Comparison of ENCODE assay signal across 8 cellular contexts in the genomic region with DNA sequence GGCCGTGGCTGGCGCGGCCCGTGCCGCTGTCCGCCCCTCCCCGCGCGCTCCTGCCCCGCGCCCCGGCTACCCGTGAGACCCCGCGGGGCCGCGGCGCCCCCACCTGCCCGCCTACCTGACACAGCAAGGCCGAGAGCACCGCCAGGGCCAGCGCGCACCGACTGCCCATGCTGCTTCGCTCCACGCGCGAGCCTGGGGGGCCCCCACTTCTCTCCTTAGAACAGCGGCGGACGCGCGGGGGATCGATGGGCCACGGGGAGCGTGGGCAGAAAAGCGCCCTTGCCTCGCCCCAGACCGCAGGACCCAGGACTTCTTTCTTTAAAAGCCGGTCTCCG. TPM values are rescaled to one million over a fixed set of nuclear protein-coding genes. Genes with fewer than 3 reads are reported as not detected.
DNase-seq lines count a peak whose midpoint lies in the region; ATAC-seq and TF ChIP-seq lines count a peak whose summit lies in the region.

No MANE protein-coding gene starts in this region.

- TF ChIP-seq CTCF in suprapubic skin (IDR thresholded peaks at IDR 0.05), result no peak

- H3K4me3 ChIP-seq in suprapubic skin, result peak overlapping the region; percentile 76

- H3K4me3 Mint-ChIP-seq in activated naive CD8-positive, alpha-beta T cell treated with anti-CD3 and anti-CD28 coated beads for 36 hours, result peak overlapping the region; percentile 85
- peak overlapping the region; percentile 91 to 95 (median 92) for H3K4me3 Mint-ChIP-seq in immature natural killer cell

- H3K27ac Mint-ChIP-seq in activated naive CD8-positive, alpha-beta T cell treated with anti-CD3 and anti-CD28 coated beads for 36 hours, result peak overlapping the region; percentile 54
- H3K27ac Mint-ChIP-seq in immature natural killer cell, result peak overlapping the region in 1 of 6 donors; percentile 38

- 0% methylated on average over 11 of the region's 41 CpGs for WGBS in suprapubic skin

- TF ChIP-seq POLR2A in suprapubic skin (IDR thresholded peaks at IDR 0.05), result no peak

- H3K36me3 ChIP-seq in suprapubic skin, result peaks cover 10% of the 10 kb centered on the region

- H3K9me3 Mint-ChIP-seq in activated naive CD8-positive, alpha-beta T cell treated with anti-CD3 and anti-CD28 coated beads for 36 hours, result no peaks in the 10 kb centered on the region
- H3K9me3 Mint-ChIP-seq in immature natural killer cell, result no peaks in the 10 kb centered on the region

- H3K9me3 ChIP-seq in suprapubic skin, result no peaks in the 10 kb centered on the region

- peaks cover 32% of the 10 kb centered on the region for H3K27me3 Mint-ChIP-seq in activated naive CD8-positive, alpha-beta T cell treated with anti-CD3 and anti-CD28 coated beads for 36 hours
- peaks cover 17 to 48% (median 44%) of the 10 kb centered on the region in 3 donors for H3K27me3 Mint-ChIP-seq in immature natural killer cell (ENCODE audit: low read depth in 3 of 3)

- peaks cover 39% of the 10 kb centered on the region for H3K4me1 Mint-ChIP-seq in activated naive CD8-positive, alpha-beta T cell treated with anti-CD3 and anti-CD28 coated beads for 36 hours
- peaks cover 40 to 71% of the 10 kb centered on the region in 2 donors for H3K4me1 Mint-ChIP-seq in immature natural killer cell

- peaks cover 5% of the 10 kb centered on the region for H3K36me3 Mint-ChIP-seq in activated naive CD8-positive, alpha-beta T cell treated with anti-CD3 and anti-CD28 coated beads for 36 hours
- H3K36me3 Mint-ChIP-seq in immature natural killer cell, result peaks cover 0 to 22% (median 4%) of the 10 kb centered on the region in 3 donors

- DNase-seq in NCI-H1417 (lab: John Stamatoyannopoulos, UW), result peak in 2 of 3 experiments; percentile 76 to 83
- no peak for DNase-seq in NCI-H1417 treated with DMSO at 0.1 percent for 48 hours (lab: John Stamatoyannopoulos, UW)
- DNase-seq in activated naive CD8-positive, alpha-beta T cell treated with anti-CD3 and anti-CD28 coated beads for 36 hours, result no peak
- DNase-seq in immature natural killer cell, result no peak
- DNase-seq in suprapubic skin (ENCODE audit: low spot score in 2 of 2), result no peak
- DNase-seq in SKM-1 (lab: John Stamatoyannopoulos, UW; ENCODE audit: unreplicated experiment), result no peak

- ATAC-seq in GM21619 (IDR thresholded peaks at IDR 0.05; ENCODE audit: unreplicated experiment) (no peak), GM19395 (IDR thresholded peaks at IDR 0.05; ENCODE audit: unreplicated experiment) (no peak)

- H3K27ac ChIP-seq in suprapubic skin, result peak overlapping the region; percentile 43

- peaks cover 70% of the 10 kb centered on the region for H3K4me1 ChIP-seq in suprapubic skin

- TF ChIP-seq EP300 in suprapubic skin (IDR thresholded peaks at IDR 0.05), result no peak

- peaks cover 18% of the 10 kb centered on the region for H3K27me3 ChIP-seq in suprapubic skin

RNA-seq across cellular contexts. Expression of a gene that starts 0.9 kb away (rescaled TPM):
- total RNA-seq in activated naive CD8-positive, alpha-beta T cell treated with anti-CD3 and anti-CD28 coated beads for 36 hours, result 1 to 10 TPM; 4.0 to 4.3 TPM
- 1 to 10 TPM in 2 of 3 donors, under 1 TPM in 1; 0.09 to 7.0 (median 2.8) TPM for polyA plus RNA-seq in immature natural killer cell
- 10 to 100 TPM; 32.6 to 75.6 (median 46.9) TPM for total RNA-seq in suprapubic skin

RNA-seq across cellular contexts. Expression of a gene that starts 16.6 kb away (rescaled TPM):
- 10 to 100 TPM; 19.4 to 19.7 TPM for total RNA-seq in activated naive CD8-positive, alpha-beta T cell treated with anti-CD3 and anti-CD28 coated beads for 36 hours
- 10 to 100 TPM; 17.4 to 43.1 (median 26.2) TPM for polyA plus RNA-seq in immature natural killer cell
- total RNA-seq in suprapubic skin, result 10 to 100 TPM; 19.9 to 55.4 (median 27.6) TPM

Comparison
In these comparisons a context has a peak if more than half of its experiments do, and no peak if none do; other contexts are left out.
1. DNase-seq: peak in NCI-H1417 (2 of 3); none in NCI-H1417 treated with DMSO at 0.1 percent for 48 hours (single experiment), activated naive CD8-positive, alpha-beta T cell treated with anti-CD3 and anti-CD28 coated beads for 36 hours (single experiment), immature natural killer cell (0 of 3), suprapubic skin (0 of 2) and SKM-1 (single experiment).
2. RNA of a gene that starts 0.9 kb away (total RNA-seq): 32.6 to 75.6 TPM in suprapubic skin; 4.0 to 4.3 TPM in activated naive CD8-positive, alpha-beta T cell treated with anti-CD3 and anti-CD28 coated beads for 36 hours; every median in the first group is over 4 times any median in the second.